1 cellular context compared by ENCODE assay signal in the genomic region with DNA sequence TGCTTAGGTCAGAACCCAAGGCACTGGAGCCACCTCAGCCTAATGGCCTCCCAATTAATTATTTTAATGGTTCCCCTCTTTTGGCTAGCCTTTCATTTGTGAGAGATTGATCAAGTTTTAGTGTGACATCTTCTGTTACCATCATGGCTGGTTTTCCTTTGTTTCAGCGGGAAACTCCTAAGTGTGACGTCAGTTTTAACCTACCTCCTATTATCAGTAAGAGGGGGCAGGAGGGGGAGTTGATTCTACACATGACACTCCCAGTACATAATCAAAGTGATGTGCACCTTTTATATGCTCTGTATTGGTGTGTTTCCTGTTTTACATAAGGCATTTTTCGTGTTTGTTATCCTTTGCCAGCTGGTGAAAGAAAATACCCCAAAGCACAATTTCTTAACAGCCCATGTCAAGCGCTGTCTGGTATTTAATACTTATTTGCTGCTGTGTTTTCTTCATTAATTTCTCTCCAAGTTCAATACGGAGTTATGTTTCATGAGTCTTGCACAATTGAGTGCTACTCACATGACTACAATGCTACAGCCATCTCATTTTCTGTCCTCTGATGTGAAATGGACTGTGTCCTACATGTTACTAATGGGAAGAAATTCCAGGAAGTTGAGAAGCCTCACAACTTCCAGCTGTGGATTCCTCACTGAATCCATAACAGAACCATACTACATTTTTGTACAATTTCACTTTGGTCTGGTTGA.
TF ChIP-seq lines count a peak whose summit lies in the region.

No MANE protein-coding gene starts in this region.

TF ChIP-seq in GM12878, 131 proteins besides CTCF, POLR2A, EP300 and RAD21:
- TF ChIP-seq SRF (IDR thresholded peaks at IDR 0.05; ENCODE audit: low read depth in 2 of 2, low read length in 2 of 2), result no peak
- TF ChIP-seq NFYA (IDR thresholded peaks at IDR 0.05; ENCODE audit: borderline replicate concordance, low read depth, low read length), result no peak
- TF ChIP-seq NFIC (IDR thresholded peaks at IDR 0.05; ENCODE audit: low read depth, low read length), result no peak
- TF ChIP-seq ESRRA (IDR thresholded peaks at IDR 0.05; ENCODE audit: low read length), result no peak
- TF ChIP-seq SP1 (IDR thresholded peaks at IDR 0.05; ENCODE audit: low read depth, low read length), result no peak
- TF ChIP-seq, protein P1, sequence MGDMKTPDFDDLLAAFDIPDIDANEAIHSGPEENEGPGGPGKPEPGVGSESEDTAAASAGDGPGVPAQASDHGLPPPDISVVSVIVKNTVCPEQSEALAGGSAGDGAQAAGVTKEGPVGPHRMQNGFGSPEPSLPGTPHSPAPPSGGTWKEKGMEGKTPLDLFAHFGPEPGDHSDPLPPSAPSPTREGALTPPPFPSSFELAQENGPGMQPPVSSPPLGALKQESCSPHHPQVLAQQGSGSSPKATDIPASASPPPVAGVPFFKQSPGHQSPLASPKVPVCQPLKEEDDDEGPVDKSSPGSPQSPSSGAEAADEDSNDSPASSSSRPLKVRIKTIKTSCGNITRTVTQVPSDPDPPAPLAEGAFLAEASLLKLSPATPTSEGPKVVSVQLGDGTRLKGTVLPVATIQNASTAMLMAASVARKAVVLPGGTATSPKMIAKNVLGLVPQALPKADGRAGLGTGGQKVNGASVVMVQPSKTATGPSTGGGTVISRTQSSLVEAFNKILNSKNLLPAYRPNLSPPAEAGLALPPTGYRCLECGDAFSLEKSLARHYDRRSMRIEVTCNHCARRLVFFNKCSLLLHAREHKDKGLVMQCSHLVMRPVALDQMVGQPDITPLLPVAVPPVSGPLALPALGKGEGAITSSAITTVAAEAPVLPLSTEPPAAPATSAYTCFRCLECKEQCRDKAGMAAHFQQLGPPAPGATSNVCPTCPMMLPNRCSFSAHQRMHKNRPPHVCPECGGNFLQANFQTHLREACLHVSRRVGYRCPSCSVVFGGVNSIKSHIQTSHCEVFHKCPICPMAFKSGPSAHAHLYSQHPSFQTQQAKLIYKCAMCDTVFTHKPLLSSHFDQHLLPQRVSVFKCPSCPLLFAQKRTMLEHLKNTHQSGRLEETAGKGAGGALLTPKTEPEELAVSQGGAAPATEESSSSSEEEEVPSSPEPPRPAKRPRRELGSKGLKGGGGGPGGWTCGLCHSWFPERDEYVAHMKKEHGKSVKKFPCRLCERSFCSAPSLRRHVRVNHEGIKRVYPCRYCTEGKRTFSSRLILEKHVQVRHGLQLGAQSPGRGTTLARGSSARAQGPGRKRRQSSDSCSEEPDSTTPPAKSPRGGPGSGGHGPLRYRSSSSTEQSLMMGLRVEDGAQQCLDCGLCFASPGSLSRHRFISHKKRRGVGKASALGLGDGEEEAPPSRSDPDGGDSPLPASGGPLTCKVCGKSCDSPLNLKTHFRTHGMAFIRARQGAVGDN (IDR thresholded peaks at IDR 0.05), result no peak
- TF ChIP-seq SIN3A (IDR thresholded peaks at IDR 0.05; ENCODE audit: low read depth, low read length), result no peak
- no peak for TF ChIP-seq MEF2B (IDR thresholded peaks at IDR 0.05; ENCODE audit: partially characterized antibody, poor library complexity, severe bottlenecking)
- TF ChIP-seq NBN (IDR thresholded peaks at IDR 0.05), result no peak
- TF ChIP-seq GABPA (IDR thresholded peaks at IDR 0.05; ENCODE audit: low read depth), result no peak
- TF ChIP-seq RUNX3 (IDR thresholded peaks at IDR 0.05; ENCODE audit: low read length), result no peak
- TF ChIP-seq RBBP5 (conservative IDR thresholded peaks at IDR 0.05), result no peak
- no peak for TF ChIP-seq PAX8 (IDR thresholded peaks at IDR 0.05)
- no peak for TF ChIP-seq NR2F1 (conservative IDR thresholded peaks at IDR 0.05)
- TF ChIP-seq, protein P2, sequence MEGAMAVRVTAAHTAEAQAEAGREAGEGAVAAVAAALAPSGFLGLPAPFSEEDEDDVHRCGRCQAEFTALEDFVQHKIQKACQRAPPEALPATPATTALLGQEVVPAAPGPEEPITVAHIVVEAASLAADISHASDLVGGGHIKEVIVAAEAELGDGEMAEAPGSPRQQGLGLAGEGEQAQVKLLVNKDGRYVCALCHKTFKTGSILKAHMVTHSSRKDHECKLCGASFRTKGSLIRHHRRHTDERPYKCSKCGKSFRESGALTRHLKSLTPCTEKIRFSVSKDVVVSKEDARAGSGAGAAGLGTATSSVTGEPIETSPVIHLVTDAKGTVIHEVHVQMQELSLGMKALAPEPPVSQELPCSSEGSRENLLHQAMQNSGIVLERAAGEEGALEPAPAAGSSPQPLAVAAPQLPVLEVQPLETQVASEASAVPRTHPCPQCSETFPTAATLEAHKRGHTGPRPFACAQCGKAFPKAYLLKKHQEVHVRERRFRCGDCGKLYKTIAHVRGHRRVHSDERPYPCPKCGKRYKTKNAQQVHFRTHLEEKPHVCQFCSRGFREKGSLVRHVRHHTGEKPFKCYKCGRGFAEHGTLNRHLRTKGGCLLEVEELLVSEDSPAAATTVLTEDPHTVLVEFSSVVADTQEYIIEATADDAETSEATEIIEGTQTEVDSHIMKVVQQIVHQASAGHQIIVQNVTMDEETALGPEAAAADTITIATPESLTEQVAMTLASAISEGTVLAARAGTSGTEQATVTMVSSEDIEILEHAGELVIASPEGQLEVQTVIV (IDR thresholded peaks at IDR 0.05; ENCODE audit: borderline replicate concordance, partially characterized antibody), result no peak
TF ChIP-seq in GM12878: peak in this region for 0.
